ENCODE assay signal across 8 cellular contexts in the genomic region with DNA sequence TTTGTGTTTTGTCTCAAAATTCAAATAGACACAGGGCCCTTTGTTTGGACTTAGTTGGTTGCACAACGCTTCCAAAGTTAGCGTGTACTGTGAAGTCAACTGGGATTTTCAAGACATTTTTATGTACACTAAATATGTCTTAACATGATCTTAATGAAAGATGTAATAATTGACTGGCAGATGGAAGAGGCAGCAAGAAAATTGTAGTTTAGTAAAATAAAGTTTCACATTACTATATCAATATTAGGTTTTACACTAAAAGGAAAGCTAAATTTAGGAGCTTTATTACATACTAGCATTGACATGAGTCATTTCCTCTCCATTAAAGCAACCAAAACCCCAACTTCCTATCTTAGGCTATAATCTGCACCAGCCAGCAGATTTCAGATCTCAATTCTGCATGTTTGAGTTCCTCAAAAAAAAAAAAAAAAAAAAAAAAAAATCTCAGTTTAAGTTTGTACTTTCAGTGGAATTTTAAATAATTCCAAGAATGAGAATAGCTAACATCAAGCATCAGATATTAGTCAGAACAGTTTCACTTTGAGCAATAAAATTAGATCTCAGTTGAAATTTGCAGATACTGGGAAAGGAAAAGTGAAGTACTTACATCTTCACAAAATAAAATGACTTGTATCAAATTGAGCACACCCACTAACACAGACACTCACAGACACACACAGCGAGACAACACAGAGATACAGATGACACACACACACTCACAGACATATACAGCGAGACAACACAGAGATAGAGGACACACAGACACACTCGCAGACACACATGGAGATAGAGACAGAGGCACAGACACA.
A peak's percentile ranks its signal among the peaks of the same experiment; 100 is the strongest.
DNase-seq lines count a peak whose midpoint lies in the region; ATAC-seq and TF ChIP-seq lines count a peak whose summit lies in the region.

No MANE protein-coding gene starts in this region.

- peaks cover 0 to 19% (median 6%) of the 10 kb centered on the region in 4 donors for H3K4me1 Mint-ChIP-seq in naive thymus-derived CD8-positive, alpha-beta T cell

- H3K9me3 Mint-ChIP-seq in naive thymus-derived CD8-positive, alpha-beta T cell = peaks cover 0 to 2% (median under 1%) of the 10 kb centered on the region in 9 donors

- peak; percentile 59 for ATAC-seq in HG02981 (IDR thresholded peaks at IDR 0.05; ENCODE audit: unreplicated experiment)
- peak; percentile 84 to 94 for ATAC-seq in naive thymus-derived CD8-positive, alpha-beta T cell

- TF ChIP-seq CTCF in lower leg skin (IDR thresholded peaks at IDR 0.05) = no peak

- no peak overlapping the region for H3K27ac Mint-ChIP-seq in naive thymus-derived CD8-positive, alpha-beta T cell

- peak; percentile 13 to 45 for DNase-seq in stimulated activated CD8-positive, alpha-beta memory T cell treated with anti-CD3 and anti-CD28 coated beads, Interleukin-7, amount 100 ng/mL, for 4 hours (ENCODE audit: low read depth in 2 of 2)
- no peak for DNase-seq in stimulated activated CD8-positive, alpha-beta memory T cell treated with anti-CD3 and anti-CD28 coated beads, Interleukin-4, amount 100 ng/mL, for 48 hours
- DNase-seq in RPMI7951 (ENCODE audit: low read depth) (peak; percentile 97), dermis microvascular lymphatic vessel endothelial cell (ENCODE audit: low read depth in 2 of 2) (peak; percentile 83 to 90), lower leg skin (ENCODE audit: low spot score in 2 of 2) (no peak), amygdala (lab: John Stamatoyannopoulos, UW) (no peak)
- peak in 6 of 10 donors; percentile 9 to 61 (median 31) for DNase-seq in naive thymus-derived CD8-positive, alpha-beta T cell

- peaks cover 0 to 9% (median 4%) of the 10 kb centered on the region in 5 donors for H3K27me3 Mint-ChIP-seq in naive thymus-derived CD8-positive, alpha-beta T cell

- POLR2A ChIA-PET in naive thymus-derived CD8-positive, alpha-beta T cell (lab: Charles Lee) = interaction anchor here (0.7 to 1.0 kb wide), 2 partner anchors 171 to 346 kb away, joined by 3 to 4 read pairs; a partner anchor contains a TSS

- 50 to 59% methylated on average over 5 of the region's 5 CpGs for WGBS in lower leg skin, 2 donors

- H3K36me3 Mint-ChIP-seq in naive thymus-derived CD8-positive, alpha-beta T cell = peaks cover 0 to 2% (median 1%) of the 10 kb centered on the region in 3 donors

- no peak overlapping the region for H3K4me3 ChIP-seq in lower leg skin (ENCODE audit: low read depth, poor library complexity, severe bottlenecking)

- H3K4me3 Mint-ChIP-seq in naive thymus-derived CD8-positive, alpha-beta T cell = no peak overlapping the region

- intact Hi-C loops in lower leg skin (cut with DNase I; ENCODE audit: low total_unique reads) = no loop called here

- no peak for TF ChIP-seq POLR2A in lower leg skin (IDR thresholded peaks at IDR 0.05)

Comparison
In these comparisons a context has a peak if more than half of its experiments do, and no peak if none do; other contexts are left out.
1. DNase-seq: peak in stimulated activated CD8-positive, alpha-beta memory T cell treated with anti-CD3 and anti-CD28 coated beads, Interleukin-7, amount 100 ng/mL, for 4 hours (2 of 2), RPMI7951 (single experiment), dermis microvascular lymphatic vessel endothelial cell (2 of 2) and naive thymus-derived CD8-positive, alpha-beta T cell (6 of 10); none in stimulated activated CD8-positive, alpha-beta memory T cell treated with anti-CD3 and anti-CD28 coated beads, Interleukin-4, amount 100 ng/mL, for 48 hours (single experiment), lower leg skin (0 of 2) and amygdala (0 of 56).